In the genomic region with DNA sequence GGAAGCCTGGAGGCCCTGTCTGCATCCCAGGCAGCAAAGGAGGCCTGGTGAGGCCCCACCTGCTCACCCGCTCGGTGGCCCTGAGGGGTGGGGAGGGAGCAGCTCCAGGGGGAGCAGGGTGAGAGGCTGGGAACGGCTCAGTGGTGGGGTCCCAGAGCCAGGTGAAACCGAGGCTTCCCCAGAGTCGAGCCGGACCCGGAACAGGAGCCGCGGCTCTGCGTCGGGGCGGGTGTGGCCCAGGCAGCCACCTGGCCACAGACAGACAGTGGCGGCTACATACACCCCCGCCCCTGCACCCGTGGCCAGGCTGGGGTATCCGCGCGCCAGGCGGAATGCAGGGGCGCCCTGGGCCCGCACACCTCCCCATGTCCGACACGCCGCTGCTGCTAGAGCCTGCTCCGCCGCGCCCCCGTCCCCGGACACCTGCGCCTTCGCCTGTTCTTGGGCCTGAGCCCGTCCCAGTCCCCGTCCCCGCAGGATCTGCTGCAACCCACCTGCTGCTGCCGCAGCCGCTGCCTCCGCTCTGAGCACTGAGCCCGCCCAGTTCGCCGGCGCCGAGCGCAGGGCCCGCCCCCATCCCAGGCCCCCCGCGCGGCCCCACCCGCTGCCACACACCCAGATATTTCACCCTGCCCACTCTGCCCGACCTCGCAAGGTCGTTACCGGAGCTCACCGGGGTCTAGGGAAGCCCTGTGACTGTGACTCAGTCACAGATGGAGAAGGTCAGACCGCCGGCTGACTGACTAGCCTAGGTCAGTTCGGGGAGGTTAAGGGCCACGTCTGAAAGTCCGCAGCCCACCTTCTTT, we compare ENCODE assay signal across 9 cellular contexts. TPM values are rescaled to one million over a fixed set of nuclear protein-coding genes. Genes with fewer than 3 reads are reported as not detected.
A peak's percentile ranks its signal among the peaks of the same experiment; 100 is the strongest.
DNase-seq lines count a peak whose midpoint lies in the region; ATAC-seq and TF ChIP-seq lines count a peak whose summit lies in the region.
"Had no signal": no experiment of that assay in that cellular context is flagged by ENCODE, and none has a peak within 500 bp of the region (broad histone marks: within the 10 kb centered on the region; RNA-seq: fewer than 3 reads in every experiment).

A gene with protein sequence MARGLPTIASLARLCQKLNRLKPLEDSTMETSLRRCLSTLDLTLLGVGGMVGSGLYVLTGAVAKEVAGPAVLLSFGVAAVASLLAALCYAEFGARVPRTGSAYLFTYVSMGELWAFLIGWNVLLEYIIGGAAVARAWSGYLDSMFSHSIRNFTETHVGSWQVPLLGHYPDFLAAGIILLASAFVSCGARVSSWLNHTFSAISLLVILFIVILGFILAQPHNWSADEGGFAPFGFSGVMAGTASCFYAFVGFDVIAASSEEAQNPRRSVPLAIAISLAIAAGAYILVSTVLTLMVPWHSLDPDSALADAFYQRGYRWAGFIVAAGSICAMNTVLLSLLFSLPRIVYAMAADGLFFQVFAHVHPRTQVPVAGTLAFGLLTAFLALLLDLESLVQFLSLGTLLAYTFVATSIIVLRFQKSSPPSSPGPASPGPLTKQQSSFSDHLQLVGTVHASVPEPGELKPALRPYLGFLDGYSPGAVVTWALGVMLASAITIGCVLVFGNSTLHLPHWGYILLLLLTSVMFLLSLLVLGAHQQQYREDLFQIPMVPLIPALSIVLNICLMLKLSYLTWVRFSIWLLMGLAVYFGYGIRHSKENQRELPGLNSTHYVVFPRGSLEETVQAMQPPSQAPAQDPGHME (minus strand): TSS at position 525 of the 806 bp plus-strand sequence. CDS start 749 bp downstream, outside the sequence.

- intact Hi-C loops in left cardiac atrium (cut with DNase I) (no loop called here), psoas muscle (cut with DNase I) (no loop called here)

- no peak for TF ChIP-seq CTCF in psoas muscle (IDR thresholded peaks at IDR 0.05)

- peaks cover 16% of the 10 kb centered on the region for H3K4me1 ChIP-seq in psoas muscle

- peak; percentile 27 for DNase-seq in D341Med (ENCODE audit: low spot score)
- DNase-seq in left cardiac atrium = peak; percentile 39
- DNase-seq in psoas muscle = no peak
- no peak for DNase-seq in activated gamma-delta T cell (lab: John Stamatoyannopoulos, UW)
- DNase-seq in GF-D8 (lab: John Stamatoyannopoulos, UW) = no peak
- no peak for DNase-seq in activated effector memory CD4-positive, alpha-beta T cell treated with Interleukin-2 at 50 U/mL for 16 hours
- DNase-seq: NCI-H446 treated with DMSO at 0.1 percent for 48 hours had no signal

- no peak within 1 kb of the TSS for H3K4me3 Mint-ChIP-seq in activated T-helper 17 cell treated with anti-CD3 and anti-CD28 coated beads, Interleukin-2, amount 50 U/mL, for 72 hours

- H3K4me1 Mint-ChIP-seq in activated T-helper 17 cell treated with anti-CD3 and anti-CD28 coated beads, Interleukin-2, amount 50 U/mL, for 72 hours = no peaks in the 10 kb centered on the region

- 4 to 6% (median 4%) methylated on average over 50 to 58 of the region's 58 CpGs for WGBS in psoas muscle, 3 donors

- H3K9me3 Mint-ChIP-seq in activated T-helper 17 cell treated with anti-CD3 and anti-CD28 coated beads, Interleukin-2, amount 50 U/mL, for 72 hours = no peaks in the 10 kb centered on the region

- no peaks in the 10 kb centered on the region for H3K36me3 Mint-ChIP-seq in activated T-helper 17 cell treated with anti-CD3 and anti-CD28 coated beads, Interleukin-2, amount 50 U/mL, for 72 hours (ENCODE audit: low read depth)

- peak within 1 kb of the TSS; percentile 54 for H3K4me3 ChIP-seq in psoas muscle

- peaks cover 0 to 25% (median 6%) of the 10 kb centered on the region in 3 donors for H3K27me3 ChIP-seq in psoas muscle (ENCODE audit: insufficient read depth in 3 of 3, low read length in 2 of 3)

- peak; percentile 19 for ATAC-seq in activated T-helper 17 cell treated with anti-CD3 and anti-CD28 coated beads, Interleukin-2, amount 50 U/mL, for 72 hours (replicated peaks)
- ATAC-seq in left cardiac atrium = peak; percentile 51 to 79
- peak; percentile 23 to 33 (median 29) for ATAC-seq in psoas muscle
- ATAC-seq in HG02678 (IDR thresholded peaks at IDR 0.05; ENCODE audit: unreplicated experiment) = no peak

- no peak within 1 kb of the TSS for H3K27ac ChIP-seq in psoas muscle

- no peak within 1 kb of the TSS for H3K27ac Mint-ChIP-seq in activated T-helper 17 cell treated with anti-CD3 and anti-CD28 coated beads, Interleukin-2, amount 50 U/mL, for 72 hours

- peaks cover 0 to 22% of the 10 kb centered on the region in 2 donors for H3K36me3 ChIP-seq in psoas muscle (ENCODE audit: insufficient read depth in 1 of 2, low read depth in 1 of 2)

- H3K27me3 Mint-ChIP-seq in activated T-helper 17 cell treated with anti-CD3 and anti-CD28 coated beads, Interleukin-2, amount 50 U/mL, for 72 hours = peaks cover 16% of the 10 kb centered on the region

- H3K9me3 ChIP-seq in psoas muscle = no peaks in the 10 kb centered on the region

RNA-seq across cellular contexts. Expression of the gene that starts here (rescaled TPM):
- not detected for total RNA-seq in activated T-helper 17 cell treated with anti-CD3 and anti-CD28 coated beads, Interleukin-2, amount 50 U/mL, for 72 hours
- total RNA-seq in left cardiac atrium (under 1 TPM; 0.47 to 0.68 TPM), psoas muscle (under 1 TPM in 1 of 4 donors, not detected in 3; 0.08 TPM)
- under 1 TPM in 2 of 3 donors, not detected in 1; 0.10 to 0.87 TPM for polyA plus RNA-seq in psoas muscle

Comparison
In these comparisons a context has a peak if more than half of its experiments do, and no peak if none do; other contexts are left out.
1. Peak in ATAC-seq in activated T-helper 17 cell treated with anti-CD3 and anti-CD28 coated beads, Interleukin-2, amount 50 U/mL, for 72 hours; RNA of the gene not detected or under 1 TPM.
2. Peak in DNase-seq and ATAC-seq in left cardiac atrium; RNA of the gene not detected or under 1 TPM.
3. Peak in ATAC-seq and H3K4me3 ChIP-seq in psoas muscle; RNA of the gene not detected or under 1 TPM.